ENCODE assay signal across 22 cellular contexts in genomic region chr13:29696606-29697005, GRCh38.
A peak's percentile ranks its signal among the peaks of the same experiment; 100 is the strongest.
DNase-seq lines count a peak whose midpoint lies in the region; ATAC-seq and FAIRE-seq lines count a peak whose summit lies in the region.
"Had no signal": no experiment of that assay in that cellular context is flagged by ENCODE, and none has a peak within 500 bp of the region (broad histone marks: within the 10 kb centered on the region; RNA-seq: fewer than 3 reads in every experiment).

No MANE protein-coding gene starts in this region.

- in situ Hi-C loops in G401 (cut with HindIII; ENCODE audit: low sequenced_read_pairs): no loop called here

- ATAC-seq in HG02938 (IDR thresholded peaks at IDR 0.05; ENCODE audit: unreplicated experiment) (no peak), GM21528 (IDR thresholded peaks at IDR 0.05; ENCODE audit: low FRiP score, unreplicated experiment) (no peak)
- ATAC-seq: HCT116 had no signal

- FAIRE-seq in RCC 7860 (lab: Jason Lieb, UNC): peak; percentile 81
- FAIRE-seq in endometrium (lab: Jason Lieb, UNC): peak; percentile 87
- FAIRE-seq: GM18507 had no signal

- DNase-seq in RCC 7860 (ENCODE audit: low spot score): no peak
- peak; percentile 9 for DNase-seq in middle frontal gyrus (ENCODE audit: extremely low spot score, low spot score)
- no peak for DNase-seq in G401 (ENCODE audit: low spot score)
- DNase-seq: ACHN; BE2C; C1 segment of cervical spinal cord; CD4-positive, CD25-positive, alpha-beta regulatory T cell; CD8-positive, alpha-beta memory T cell; COR-L47; DMS 273 treated with DMSO at 0.1 percent for 48 hours; DMS53; DND-41; EL; GDM1; GOT3; H7; HFFc6 had no signal
